9 cellular contexts compared by ENCODE assay signal in the genomic region with DNA sequence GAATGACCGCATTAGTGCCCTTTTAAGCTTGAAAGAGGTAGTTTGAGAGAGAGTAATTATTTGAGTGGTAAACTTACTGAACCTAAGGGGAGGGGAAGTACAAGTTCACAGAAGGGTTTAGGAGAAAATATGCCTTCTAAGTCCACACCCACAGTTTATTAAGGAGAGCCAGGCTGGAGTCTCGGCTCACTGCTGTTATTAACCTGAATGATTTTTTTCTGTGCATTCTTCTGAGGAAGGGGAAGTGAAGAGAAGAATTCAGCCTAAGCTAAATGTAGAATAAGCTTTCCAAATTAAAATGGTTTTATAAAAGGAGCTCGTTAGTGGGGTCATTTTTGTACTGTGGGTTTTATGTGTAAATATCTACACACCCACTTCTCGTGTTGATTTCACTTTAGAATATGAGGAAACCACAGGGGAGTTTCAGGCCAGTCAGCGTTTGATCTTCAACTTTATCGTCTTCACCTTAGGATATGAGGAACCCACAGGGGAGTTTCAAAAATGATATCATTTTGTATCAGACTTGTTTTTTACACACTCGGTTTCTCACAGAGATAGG. TPM values are rescaled to one million over a fixed set of nuclear protein-coding genes. Genes with fewer than 3 reads are reported as not detected.
DNase-seq lines count a peak whose midpoint lies in the region; ATAC-seq, FAIRE-seq and TF ChIP-seq lines count a peak whose summit lies in the region.
"Had no signal": no experiment of that assay in that cellular context is flagged by ENCODE, and none has a peak within 500 bp of the region (broad histone marks: within the 10 kb centered on the region; RNA-seq: fewer than 3 reads in every experiment).

No MANE protein-coding gene starts in this region.

- WGBS in GM12878 (ENCODE audit: insufficient coverage, insufficient replicate concordance, low lambda C conversion rate, missing lambda C conversion rate): 2% methylated on average over 7 of the region's 7 CpGs
- 0% methylated on average over 7 of the region's 7 CpGs for WGBS in lung, 2 donors

- FAIRE-seq in GM18507 (lab: Jason Lieb, UNC) (peak; percentile 69), GM12878 (lab: Jason Lieb, UNC) (no peak)

- H3K4me2 ChIP-seq in GM12878 (ENCODE audit: control insufficient read depth, insufficient read depth): peak overlapping the region; percentile 39

- SMC1A ChIA-PET in GM12878 (lab: Charles Lee; ENCODE audit: uncharacterized antibody, unreplicated experiment): interaction anchor here (0.9 to 6.3 kb wide), 11 partner anchors 17 to 280 kb away, joined by 3 to 39 read pairs (median 4); no protein-coding TSS in a partner anchor

- H3K36me3 ChIP-seq in GM12878 (ENCODE audit: control insufficient read depth in 2 of 2, insufficient read depth in 2 of 2, low read length in 1 of 2) (peaks cover 0 to 14% of the 10 kb centered on the region in 2 experiments; a peak in 2 of 4 replicates), lung (ENCODE audit: control insufficient read depth in 2 of 2, insufficient read depth in 2 of 2, low read length in 2 of 2) (peaks cover 3 to 7% of the 10 kb centered on the region in 2 donors), subcutaneous abdominal adipose tissue (ENCODE audit: control insufficient read depth in 5 of 5, insufficient read depth in 5 of 5, low read length in 5 of 5) (peaks cover 12 to 16% (median 13%) of the 10 kb centered on the region in 5 donors)

- POLR2A ChIA-PET in RWPE1 (lab: Yijun Ruan, JAX; ENCODE audit: low non-redundant PET) (interaction anchor here (0.5 kb wide), 1 partner anchor 69 kb away, joined by 3 read pairs; no protein-coding TSS in a partner anchor), GM12878 (lab: Charles Lee) (interaction anchor here (1.4 to 2.6 kb wide), 4 partner anchors 22 to 174 kb away, joined by 5 to 20 read pairs (median 9); a partner anchor contains a TSS)

- peaks cover 33% of the 10 kb centered on the region for H3K79me2 ChIP-seq in GM12878 (ENCODE audit: control insufficient read depth, insufficient read depth, low read length)

- no peak overlapping the region for H2AFZ ChIP-seq in GM12878 (ENCODE audit: control insufficient read depth, low read depth, low read length)

- H3K9ac ChIP-seq in GM12878 (ENCODE audit: control insufficient read depth, insufficient read depth, low read length) (peak overlapping the region; percentile 88), subcutaneous abdominal adipose tissue (ENCODE audit: low read length in 5 of 5) (peak overlapping the region; percentile 40 to 99 (median 91))

- no peak for TF ChIP-seq POLR2A in GM12878 (IDR thresholded peaks at IDR 0.05; ENCODE audit: low read depth, low read length)

- intact Hi-C loops in GM12878 (cut with micrococcal nuclease; ENCODE audit: unreplicated experiment): loop anchor here (1.0 to 10.0 kb wide), 4 partner anchors 21 to 394 kb away; a partner anchor contains a TSS

- ATAC-seq in GM12878 (peak; percentile 10), lung (ENCODE audit: insufficient read depth, low FRiP score) (no peak)

- H3K4me3 ChIP-seq in GM12878 (peak overlapping the region; percentile 77), lung (no peak overlapping the region), subcutaneous abdominal adipose tissue (ENCODE audit: low read depth in 1 of 5, low read length in 5 of 5) (peak overlapping the region; percentile 75 to 93 (median 90))

- RAD21 ChIA-PET in GM12878 (lab: Charles Lee; ENCODE audit: unreplicated experiment): interaction anchor here (1.0 to 3.1 kb wide), 8 partner anchors 9 to 175 kb away, joined by 3 to 20 read pairs (median 7); a partner anchor contains a TSS

- peak in 1 of 2 experiments; percentile 56; a peak in 1 of 4 replicates for TF ChIP-seq EP300 in GM12878 (IDR thresholded peaks at IDR 0.05; ENCODE audit: borderline replicate concordance in 1 of 2, control insufficient read depth in 1 of 2, low read depth in 2 of 2, low read length in 2 of 2)

- BruUV-seq in GM12878 (replicated peaks; lab: Mats Ljungman, UMichigan): TSS peak; percentile 75

- DNase-seq in GM18507 (ENCODE audit: extremely low spot score, insufficient read length, low read depth) (no peak), RWPE1 (ENCODE audit: low spot score) (no peak), GM12878 (ENCODE audit: low read depth, low spot score) (peak; percentile 45), lung (ENCODE audit: low spot score) (no peak), foreskin melanocyte (no peak), NCI-H524 treated with DMSO at 0.1 percent for 48 hours (lab: John Stamatoyannopoulos, UW) (no peak), GM19238 (ENCODE audit: insufficient read length, low spot score) (no peak)

- TF ChIP-seq CTCF in RWPE1 (conservative IDR thresholded peaks at IDR 0.05; ENCODE audit: low read depth) (no peak), GM12878 (IDR thresholded peaks at IDR 0.05 in 2 of 3, conservative IDR thresholded peaks at IDR 0.05 in 1 of 3; ENCODE audit: control insufficient read depth in 2 of 3, extremely low read depth in 1 of 3, insufficient read depth in 1 of 3, low read depth in 3 of 3, low read length in 3 of 3) (no peak), lung (IDR thresholded peaks at IDR 0.05; ENCODE audit: control extremely low read depth, extremely low read depth) (no peak)

- H3K4me1 ChIP-seq in GM12878 (ENCODE audit: control insufficient read depth, insufficient read depth, low read length) (peaks cover 23% of the 10 kb centered on the region), lung (ENCODE audit: control insufficient read depth in 2 of 2, insufficient read depth in 2 of 2, low read length in 2 of 2) (peaks cover 4 to 6% of the 10 kb centered on the region in 2 donors), subcutaneous abdominal adipose tissue (ENCODE audit: control insufficient read depth in 5 of 5, insufficient read depth in 5 of 5, low read length in 5 of 5) (peaks cover 2 to 28% (median 19%) of the 10 kb centered on the region in 5 donors)

- CTCF ChIA-PET in RWPE1 (lab: Yijun Ruan, JAX) (interaction anchor here (0.6 to 1.4 kb wide), 4 partner anchors 26 to 226 kb away, joined by 3 read pairs; no protein-coding TSS in a partner anchor), GM12878 (lab: Yijun Ruan, JAX) (interaction anchor here (0.8 to 2.6 kb wide), 10 partner anchors 21 to 280 kb away, joined by 3 to 12 read pairs (median 5); a partner anchor contains a TSS)

- H4K20me1 ChIP-seq in GM12878 (ENCODE audit: control insufficient read depth, insufficient read depth): no peaks in the 10 kb centered on the region

- no peaks in the 10 kb centered on the region for H3K27me3 ChIP-seq in GM12878 (replicated peaks in 1 of 2; ENCODE audit: control insufficient read depth in 2 of 2, insufficient read depth in 2 of 2, low read length in 1 of 2)
- H3K27me3 ChIP-seq in lung (ENCODE audit: control insufficient read depth, insufficient read depth): no peaks in the 10 kb centered on the region
- H3K27me3 ChIP-seq in subcutaneous abdominal adipose tissue (ENCODE audit: control insufficient read depth in 5 of 5, insufficient read depth in 4 of 5, low read length in 5 of 5): no peaks in the 10 kb centered on the region

- H3K9me3 ChIP-seq in GM12878 (replicated peaks; ENCODE audit: control insufficient read depth, insufficient read depth, low read length): no peaks in the 10 kb centered on the region
- H3K9me3 ChIP-seq in lung (ENCODE audit: control insufficient read depth in 2 of 2, insufficient read depth in 1 of 2, low read length in 1 of 2): no peaks in the 10 kb centered on the region
- no peaks in the 10 kb centered on the region for H3K9me3 ChIP-seq in subcutaneous abdominal adipose tissue (ENCODE audit: control insufficient read depth in 5 of 5, low read length in 5 of 5)

- H3K27ac ChIP-seq in RWPE1: peak overlapping the region; percentile 98
- peak overlapping the region; percentile 94 for H3K27ac ChIP-seq in GM12878 (ENCODE audit: control insufficient read depth, insufficient read depth)
- peak overlapping the region; percentile 22 to 98 for H3K27ac ChIP-seq in lung (ENCODE audit: low read depth in 1 of 2, low read length in 1 of 2)
- H3K27ac ChIP-seq in subcutaneous abdominal adipose tissue (ENCODE audit: low read depth, low read length): peak overlapping the region; percentile 93

- 0 out of 2 replicates have a peak, but pooled peaks have one; percentile 1 for TF ChIP-seq RAD21 in GM12878 (IDR thresholded peaks at IDR 0.05; ENCODE audit: insufficient read depth, low read depth, low read length)

- in situ Hi-C loops in GM12878 (cut with MboI): no loop called here

RNA-seq across cellular contexts. Expression of a gene that starts 1.5 kb away (rescaled TPM):
- total RNA-seq in GM12878 (2013; cell fraction: nucleolus; rRNA removed): 14.5 and 15.4 TPM in 2 replicates
- total RNA-seq in GM12878 (2014; rRNA removed) (2.3 and 3.1 TPM in 2 replicates), GM12878 (2014; rRNA removed; fragmentation: Illumina TruSeq; extraction: Trizol) (2.2 and 2.3 TPM in 2 replicates), GM12878 (2021) (2.9 and 4.2 TPM in 2 replicates), lung (10 to 100 TPM in 1 of 2 donors, 1 to 10 TPM in 1; 8.6 to 10.4 TPM)
- 3.1 TPM for polyA plus RNA-seq in GM12878 (2011; ENCODE audit: low read depth)
- polyA plus RNA-seq in GM12878 (2011; rRNA removed) (6.5 and 6.7 TPM in 2 replicates), GM12878 (2014; fragmentation: Illumina TruSeq; extraction: Trizol) (3.0 and 8.2 TPM in 2 replicates), GM12878 (2014; fragmentation: Nextera tagmentation; extraction: Ambion mirVana) (1 to 10 TPM; 1.7 to 1.8 TPM), GM12878 (2014; rRNA removed) (3.0 and 3.3 TPM in 2 replicates), GM12878 (2016; fragmentation: Nextera tagmentation; extraction: Ambion mirVana) (1 to 10 TPM in 1 of 2 experiments, under 1 TPM in 1; 0.87 to 2.7 TPM), lung (1 to 10 TPM; 4.2 to 4.6 TPM)
- 5.1 and 5.2 TPM in 2 replicates for polyA plus RNA-seq in GM12878 (2011; cell fraction: cytosol; rRNA removed)
- polyA plus RNA-seq in GM12878 (2011; cell fraction: nucleus; rRNA removed): 8.8 and 11.4 TPM in 2 replicates
- 4.2 and 5.0 TPM in 2 replicates for polyA plus RNA-seq in GM12878 (2012)
- 2.2 and 2.4 TPM in 2 replicates for polyA minus RNA-seq in GM12878 (2011; rRNA and poly(A)+ RNA removed)
- polyA minus RNA-seq in GM12878 (2011; cell fraction: cytosol; rRNA and poly(A)+ RNA removed): 2.3 and 2.5 TPM in 2 replicates
- 3.6 and 7.5 TPM in 2 replicates for polyA minus RNA-seq in GM12878 (2011; cell fraction: nucleus; rRNA and poly(A)+ RNA removed)

RNA-seq across cellular contexts. Expression of a gene that starts 5.1 kb away (rescaled TPM):
- total RNA-seq in GM12878 (2013; cell fraction: nucleolus; rRNA removed): 0.15 TPM in 1 of 2 replicates, not detected in the other
- total RNA-seq in GM12878 (2014; rRNA removed) (under 0.01 TPM in 1 of 2 replicates, not detected in the other), GM12878 (2014; rRNA removed; fragmentation: Illumina TruSeq; extraction: Trizol) (0.05 and 0.13 TPM in 2 replicates), GM12878 (2021) (not detected in 2 replicates), lung (under 1 TPM in 1 of 2 donors, not detected in 1; 0.06 TPM)
- polyA plus RNA-seq in GM12878 (2011; ENCODE audit: low read depth): not detected
- polyA plus RNA-seq in GM12878 (2011; rRNA removed) (0.01 TPM in 2 replicates), GM12878 (2014; fragmentation: Illumina TruSeq; extraction: Trizol) (0.07 and 0.78 TPM in 2 replicates), GM12878 (2014; fragmentation: Nextera tagmentation; extraction: Ambion mirVana) (under 1 TPM in 1 of 2 experiments, not detected in 1; 0.03 TPM), GM12878 (2014; rRNA removed) (0.18 TPM in 1 of 2 replicates, not detected in the other), GM12878 (2016; fragmentation: Nextera tagmentation; extraction: Ambion mirVana) (under 1 TPM; 0.35 to 0.39 TPM), lung (under 1 TPM in 1 of 2 donors, not detected in 1; 0.08 TPM)
- polyA plus RNA-seq in GM12878 (2011; cell fraction: cytosol; rRNA removed): not detected in 2 replicates
- polyA plus RNA-seq in GM12878 (2011; cell fraction: nucleus; rRNA removed): 0.03 TPM in 2 replicates
- 0.04 TPM in 2 replicates for polyA plus RNA-seq in GM12878 (2012)
- 0.05 and 0.15 TPM in 2 replicates for polyA minus RNA-seq in GM12878 (2011; rRNA and poly(A)+ RNA removed)
- polyA minus RNA-seq in GM12878 (2011; cell fraction: cytosol; rRNA and poly(A)+ RNA removed): not detected in 2 replicates
- polyA minus RNA-seq in GM12878 (2011; cell fraction: nucleus; rRNA and poly(A)+ RNA removed): not detected in 2 replicates
- total RNA-seq: SK-MEL-5 had no signal
